Comparison of ENCODE assay signal across 25 cellular contexts in genomic region chr9:98991981-98992884, GRCh38.
"Had no signal": no experiment of that assay in that cellular context is flagged by ENCODE, and none has a peak within 500 bp of the region (broad histone marks: within the 10 kb centered on the region; RNA-seq: fewer than 3 reads in every experiment).

No MANE protein-coding gene starts in this region.

- H3K27ac Mint-ChIP-seq: activated B cell treated with CpG ODN at 0.5 μM for 24 hours; activated CD8-positive, alpha-beta T cell treated with anti-CD3 and anti-CD28 coated beads, Interleukin-2, amount 10 ng/mL, durations not matched to agents 7 days and 5 days; activated naive CD8-positive, alpha-beta T cell; activated T-helper 1 cell treated with anti-CD3 and anti-CD28 coated beads, Interleukin-12 subunit alpha, Interleukin-12 subunit beta, Interleukin-2, Interleukin-4 antibody, amounts not matched to agents 30 ng/mL and 10 ng/mL and 1 ng/mL, durations not matched to agents 14 hours and 24 hours and 36 hours; mesothelial cell of epicardium; nephron; stimulated activated effector memory CD8-positive, alpha-beta T cell treated with anti-CD3 and anti-CD28 coated beads, Interleukin-12 subunit alpha, Interleukin-12 subunit beta, amount 100 ng/mL, for 72 hours had no signal

- H3K4me1 ChIP-seq: prostate gland had no signal

- ATAC-seq: activated CD8-positive, alpha-beta T cell treated with anti-CD3 and anti-CD28 coated beads, Interleukin-2, amount 10 ng/mL, durations not matched to agents 7 days and 5 days; left colon; right cardiac atrium had no signal

- H3K9me3 ChIP-seq: prostate gland, transverse colon had no signal

- H3K27me3 ChIP-seq: transverse colon had no signal

- H3K36me3 ChIP-seq: prostate gland, transverse colon had no signal

- H3K27ac ChIP-seq: epithelial cell of prostate, prostate gland had no signal

- DNase-seq: activated B cell treated with CpG ODN at 0.5 μM for 24 hours; activated CD4-positive, alpha-beta T cell treated with anti-CD3 and anti-CD28 coated beads for 48 hours; activated CD8-positive, alpha-beta T cell treated with anti-CD3 and anti-CD28 coated beads, Interleukin-2, amount 10 ng/mL, durations not matched to agents 7 days and 5 days; activated gamma-delta T cell treated with Interleukin-2 at 50 U/mL for 16 hours; foreskin fibroblast; hippocampal formation; left colon; nucleus accumbens; stimulated activated CD4-positive, alpha-beta T cell treated with anti-CD3 and anti-CD28 coated beads, Interleukin-15, amount 100 ng/mL, for 24 hours; stimulated activated CD4-positive, alpha-beta T cell treated with anti-CD3 and anti-CD28 coated beads, Interleukin-2, amount 100 ng/mL, for 48 hours; T-helper 1 cell; T-helper 9 cell; transverse colon had no signal

- H3K9me3 Mint-ChIP-seq: activated B cell treated with CpG ODN at 0.5 μM for 24 hours; activated T-helper 1 cell treated with anti-CD3 and anti-CD28 coated beads, Interleukin-12 subunit alpha, Interleukin-12 subunit beta, Interleukin-2, Interleukin-4 antibody, amounts not matched to agents 30 ng/mL and 10 ng/mL and 1 ng/mL, durations not matched to agents 14 hours and 24 hours and 36 hours; mesothelial cell of epicardium; nephron; stimulated activated effector memory CD8-positive, alpha-beta T cell treated with anti-CD3 and anti-CD28 coated beads, Interleukin-12 subunit alpha, Interleukin-12 subunit beta, amount 100 ng/mL, for 72 hours had no signal

- FAIRE-seq: bronchial epithelial cell, islet of Langerhans had no signal

- H3K27me3 Mint-ChIP-seq: activated B cell treated with CpG ODN at 0.5 μM for 24 hours; activated naive CD8-positive, alpha-beta T cell had no signal

- H3K4me3 ChIP-seq: lung, prostate gland, skin epidermis, transverse colon had no signal

- H3K4me3 Mint-ChIP-seq: activated CD8-positive, alpha-beta T cell treated with anti-CD3 and anti-CD28 coated beads, Interleukin-2, amount 10 ng/mL, durations not matched to agents 7 days and 5 days; activated naive CD8-positive, alpha-beta T cell; activated T-helper 1 cell treated with anti-CD3 and anti-CD28 coated beads, Interleukin-12 subunit alpha, Interleukin-12 subunit beta, Interleukin-2, Interleukin-4 antibody, amounts not matched to agents 30 ng/mL and 10 ng/mL and 1 ng/mL, durations not matched to agents 14 hours and 24 hours and 36 hours; mesothelial cell of epicardium; nephron had no signal

- H3K36me3 Mint-ChIP-seq: activated naive CD8-positive, alpha-beta T cell; mesothelial cell of epicardium; stimulated activated effector memory CD8-positive, alpha-beta T cell treated with anti-CD3 and anti-CD28 coated beads, Interleukin-12 subunit alpha, Interleukin-12 subunit beta, amount 100 ng/mL, for 72 hours had no signal
